21 cellular contexts compared by ENCODE assay signal in genomic region chr14:64951291-64951690, GRCh38. TPM values are rescaled to one million over a fixed set of nuclear protein-coding genes. Genes with fewer than 3 reads are reported as not detected.
"Had no signal": no experiment of that assay in that cellular context is flagged by ENCODE, and none has a peak within 500 bp of the region (broad histone marks: within the 10 kb centered on the region; RNA-seq: fewer than 3 reads in every experiment).

No MANE protein-coding gene starts in this region.

- H3K27me3 ChIP-seq: stomach had no signal

- H3K4me3 ChIP-seq: lung, skin epidermis, stomach had no signal

- ATAC-seq: activated CD8-positive, alpha-beta memory T cell treated with anti-CD3 and anti-CD28 coated beads, Interleukin-2, amount 10 ng/mL, durations not matched to agents 7 days and 5 days; esophagus mucosa had no signal

- H3K9me3 ChIP-seq: stomach had no signal

- DNase-seq: activated CD4-positive, alpha-beta T cell treated with anti-CD3 and anti-CD28 coated beads, Interleukin-2, amount 50 U/mL, for 4 hours; activated CD4-positive, CD25-positive, alpha-beta regulatory T cell treated with anti-CD3 and anti-CD28 coated beads, Interleukin-2, amount 50 U/mL, for 72 hours; activated CD8-positive, alpha-beta memory T cell treated with anti-CD3 and anti-CD28 coated beads, Interleukin-2, amount 10 ng/mL, durations not matched to agents 7 days and 5 days; activated gamma-delta T cell; activated T-cell treated with anti-CD3 and anti-CD28 coated beads, Interleukin-2, amount 50 U/mL, for 1 hour; amygdala; midbrain; SIG-M5; stimulated activated CD4-positive, alpha-beta T cell treated with anti-CD3 and anti-CD28 coated beads, Interleukin-15, amount 100 ng/mL, for 24 hours; stimulated activated CD4-positive, alpha-beta T cell treated with anti-CD3 and anti-CD28 coated beads, Interleukin-4, amount 100 ng/mL, for 24 hours; stomach had no signal

- H3K27ac ChIP-seq: skin epidermis, stomach had no signal

- FAIRE-seq: endometrium had no signal

RNA-seq across cellular contexts. Expression of gene GPX2, which starts 8.7 kb away (rescaled TPM):
- total RNA-seq: activated CD8-positive, alpha-beta memory T cell treated with anti-CD3 and anti-CD28 coated beads, Interleukin-2, amount 10 ng/mL, durations not matched to agents 7 days and 5 days; activated naive CD4-positive, alpha-beta T cell treated with anti-CD3 and anti-CD28 coated beads, Interleukin-2, amount 50 U/mL, for 72 hours; chondrocyte; myocyte; osteocyte; T-helper 1 cell treated with Interleukin-12 subunit alpha and Interleukin-12 subunit beta and Interleukin-4 antibody, amounts not matched to agents 30 ng/mL and 1 ng/mL, for 36 hours had no signal
- polyA plus RNA-seq: neural cell had no signal
